ENCODE assay signal across 8 cellular contexts in the genomic region with DNA sequence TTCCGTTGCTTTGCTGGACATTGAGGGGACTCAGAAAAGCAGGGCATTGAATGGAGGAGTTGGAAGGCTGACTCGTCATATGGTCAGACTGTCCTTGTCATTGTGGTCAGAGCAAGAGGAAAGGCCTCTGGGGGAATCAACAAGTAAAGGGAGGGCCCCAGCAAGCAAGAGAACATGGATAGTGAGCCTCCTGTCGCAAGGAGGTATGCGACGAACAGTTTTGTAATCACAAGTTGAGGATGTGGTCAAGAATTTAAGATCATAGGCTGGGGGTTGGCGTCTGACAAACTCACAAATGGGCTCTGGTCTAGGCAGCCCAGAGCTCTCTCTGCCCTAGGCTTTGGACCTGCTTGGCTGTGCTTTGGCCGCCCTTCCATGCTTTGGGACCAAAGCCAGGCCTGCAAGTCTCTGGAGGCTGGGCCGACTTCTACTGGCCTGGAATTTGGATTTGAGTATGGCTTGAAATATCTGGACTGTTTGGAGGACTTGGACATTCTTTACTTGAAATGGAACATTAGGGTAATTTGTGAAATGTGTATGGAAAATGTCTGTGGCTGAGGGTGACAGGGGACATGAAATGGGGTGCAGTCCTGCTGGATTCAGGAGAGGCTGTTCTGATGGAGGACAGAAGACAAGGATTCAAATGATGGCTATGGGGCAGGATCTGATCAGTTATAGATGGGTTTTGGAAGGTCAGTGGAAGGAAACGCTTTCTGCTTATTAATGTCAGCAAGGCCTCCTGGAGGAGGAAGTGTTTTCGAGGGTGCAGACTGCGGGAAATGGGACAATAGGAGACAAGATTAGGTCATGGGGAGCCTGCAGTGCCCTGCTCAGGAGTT. TPM values are rescaled to one million over a fixed set of nuclear protein-coding genes. Genes with fewer than 3 reads are reported as not detected.
DNase-seq lines count a peak whose midpoint lies in the region; ATAC-seq, FAIRE-seq and TF ChIP-seq lines count a peak whose summit lies in the region.

No MANE protein-coding gene starts in this region.

- H3K36me3 ChIP-seq in breast epithelium (no peaks in the 10 kb centered on the region), HepG2 (replicated peaks in 1 of 2; ENCODE audit: control insufficient read depth in 1 of 2, insufficient read depth in 2 of 2, low read length in 2 of 2) (peaks cover 1 to 33% of the 10 kb centered on the region in 2 experiments; a peak in 3 of 5 replicates), testis (ENCODE audit: low read depth, missing control alignments) (no peaks in the 10 kb centered on the region)

- POLR2A ChIA-PET in HepG2 (lab: Yijun Ruan, JAX) = interaction anchor here (1.3 to 2.3 kb wide), 3 partner anchors 22 to 54 kb away, joined by 6 to 8 read pairs (median 7); no protein-coding TSS in a partner anchor

- DNase-seq in M059J (ENCODE audit: low read depth) (peak; percentile 89), breast epithelium (ENCODE audit: low spot score in 2 of 2) (peak in 1 of 2 donors; percentile 74), HepG2 (ENCODE audit: low spot score) (no peak), testis (peak; percentile 72), HT-29 (ENCODE audit: low spot score) (no peak), NCI-H187 (lab: John Stamatoyannopoulos, UW) (no peak), NCI-H2196 treated with DMSO at 0.1 percent for 48 hours (lab: John Stamatoyannopoulos, UW; ENCODE audit: unreplicated experiment) (no peak)

- H3K27me3 ChIP-seq in breast epithelium (no peaks in the 10 kb centered on the region), HepG2 (ENCODE audit: control insufficient read depth in 1 of 2, insufficient read depth in 2 of 2, low read length in 2 of 2) (no peaks in the 10 kb centered on the region; a peak in 1 of 5 replicates), testis (no peaks in the 10 kb centered on the region)

- peaks cover 23 to 45% of the 10 kb centered on the region in 2 donors for H3K4me1 ChIP-seq in breast epithelium
- peaks cover 70% of the 10 kb centered on the region for H3K4me1 ChIP-seq in HepG2 (ENCODE audit: insufficient read depth, low read length)
- H3K4me1 ChIP-seq in testis = peaks cover 63% of the 10 kb centered on the region

- H3K9me3 ChIP-seq in breast epithelium = no peaks in the 10 kb centered on the region
- no peaks in the 10 kb centered on the region for H3K9me3 ChIP-seq in HepG2 (ENCODE audit: low read length)
- no peaks in the 10 kb centered on the region for H3K9me3 ChIP-seq in testis

- H3K4me3 ChIP-seq in breast epithelium (peak overlapping the region in 2 of 3 donors; percentile 95 to 97), HepG2 (replicated peaks in 1 of 3; ENCODE audit: insufficient read depth in 1 of 3, low read depth in 2 of 3, low read length in 3 of 3) (no peak overlapping the region), testis (no peak overlapping the region)

- H3K9ac ChIP-seq in HepG2 (ENCODE audit: insufficient read depth, low read depth, low read length) = no peak overlapping the region

- FAIRE-seq in HepG2 (lab: Jason Lieb, UNC) = no peak

- peak overlapping the region; percentile 81 for H3K4me2 ChIP-seq in HepG2 (ENCODE audit: low read depth, low read length)

- TF ChIP-seq RAD21 in HepG2 (CRISPR knock-in tag; IDR thresholded peaks at IDR 0.05) = no peak

- no peak overlapping the region for H2AFZ ChIP-seq in HepG2 (ENCODE audit: low read length)

- no peak for TF ChIP-seq CTCF in breast epithelium (IDR thresholded peaks at IDR 0.05)
- TF ChIP-seq CTCF in HepG2 (CRISPR knock-in tag; IDR thresholded peaks at IDR 0.05) = no peak
- TF ChIP-seq CTCF in testis (IDR thresholded peaks at IDR 0.05) = no peak

- TF ChIP-seq EP300 in HepG2 (IDR thresholded peaks at IDR 0.05; ENCODE audit: low read depth in 2 of 2, low read length in 2 of 2) (no peak), HepG2 (CRISPR knock-in tag; IDR thresholded peaks at IDR 0.05; ENCODE audit: borderline replicate concordance) (no peak)

- CTCF ChIA-PET in HepG2 (lab: Yijun Ruan, JAX; ENCODE audit: low intra/inter-chr PET ratio, low total read pairs) = interaction anchor here (1.4 to 1.8 kb wide), 3 partner anchors 28 to 56 kb away, joined by 3 to 10 read pairs (median 4); no protein-coding TSS in a partner anchor

- TF ChIP-seq POLR2A in breast epithelium (IDR thresholded peaks at IDR 0.05) (no peak), HepG2 (IDR thresholded peaks at IDR 0.05; ENCODE audit: insufficient read depth in 1 of 2, low read depth in 2 of 2, low read length in 2 of 2) (no peak), testis (IDR thresholded peaks at IDR 0.05) (no peak)

- peaks cover 54% of the 10 kb centered on the region for H4K20me1 ChIP-seq in HepG2 (ENCODE audit: insufficient read depth, low read length)

- ATAC-seq in HepG2 = no peak
- ATAC-seq in HG03571 (IDR thresholded peaks at IDR 0.05; ENCODE audit: unreplicated experiment) = no peak

- H3K27ac ChIP-seq in breast epithelium (peak overlapping the region; percentile 98), HepG2 (ENCODE audit: extremely low read length, insufficient read depth, low read length) (peak overlapping the region; percentile 11), testis (peak overlapping the region; percentile 97 to 98)

- WGBS in HepG2 (ENCODE audit: low lambda C conversion rate) = 86% methylated on average over 10 of the region's 11 CpGs
- WGBS in testis, 2 donors = 30 to 36% methylated on average over 11 of the region's 11 CpGs

- intact Hi-C loops in breast epithelium (cut with DNase I; ENCODE audit: low total_unique reads) (no loop called here), HepG2 (cut with micrococcal nuclease; ENCODE audit: unreplicated experiment) (no loop called here), testis (cut with DNase I; ENCODE audit: low total_unique reads) (no loop called here)

- in situ Hi-C loops in HepG2 (cut with HindIII; ENCODE audit: extremely low pct_ligation_motif_present, low pct_unique_long_range_greater_than_20kb) = loop anchor here (5.0 kb wide), 1 partner anchor 34 kb away; no protein-coding TSS in a partner anchor

- H3K79me2 ChIP-seq in HepG2 (ENCODE audit: insufficient read depth, low read length) = peaks cover 71% of the 10 kb centered on the region

- BruUV-seq in HepG2 (replicated peaks; lab: Mats Ljungman, UMichigan) = no TSS peak

RNA-seq across cellular contexts. Expression of a gene that starts 19.2 kb away (rescaled TPM):
- total RNA-seq in M059J (2014; rRNA removed; shearing (Covaris generic)) = 24.3 and 44.2 TPM in 2 replicates
- total RNA-seq in breast epithelium = 10 to 100 TPM; 46.7 to 92.3 (median 74.1) TPM
- 22.1 and 26.2 TPM in 2 replicates for total RNA-seq in HepG2 (2016; rRNA removed; fragmentation: Illumina TruSeq; extraction: Trizol)
- total RNA-seq in HepG2 (2016; cell fraction: cytosol; rRNA removed; fragmentation: Illumina TruSeq; extraction: Trizol; ENCODE audit: low read depth) = 6.5 and 8.8 TPM in 2 replicates
- total RNA-seq in HepG2 (2016; cell fraction: insoluble cytoplasmic fraction; rRNA removed; fragmentation: Illumina TruSeq; extraction: Trizol) = 19.6 and 25.2 TPM in 2 replicates
- 16.4 and 18.4 TPM in 2 replicates for total RNA-seq in HepG2 (2016; cell fraction: membrane; rRNA removed; fragmentation: Illumina TruSeq; extraction: Trizol)
- 25.2 and 29.3 TPM in 2 replicates for total RNA-seq in HepG2 (2016; cell fraction: nucleus; rRNA removed; fragmentation: Illumina TruSeq; extraction: Trizol)
- polyA plus RNA-seq in HepG2 (2011; rRNA removed) = 23.8 and 35.0 TPM in 2 replicates
- 18.9 and 20.3 TPM in 2 replicates for polyA plus RNA-seq in HepG2 (2011; cell fraction: cytosol; rRNA removed)
- 67.6 and 71.1 TPM in 2 replicates for polyA plus RNA-seq in HepG2 (2011; cell fraction: nucleus; rRNA removed)
- 36.0 and 40.8 TPM in 2 replicates for polyA plus RNA-seq in HepG2 (2012)
- 2.7 and 3.1 TPM in 2 replicates for polyA plus RNA-seq in HepG2 (2016; cell fraction: cytosol; fragmentation: Illumina TruSeq; extraction: Trizol; ENCODE audit: low read depth)
- 15.4 and 18.3 TPM in 2 replicates for polyA plus RNA-seq in HepG2 (2016; cell fraction: insoluble cytoplasmic fraction; fragmentation: Illumina TruSeq; extraction: Trizol; ENCODE audit: low read depth)
- 7.8 TPM in 2 replicates for polyA plus RNA-seq in HepG2 (2016; cell fraction: membrane; fragmentation: Illumina TruSeq; extraction: Trizol; ENCODE audit: low read depth)
- polyA plus RNA-seq in HepG2 (2016; cell fraction: nucleus; fragmentation: Illumina TruSeq; extraction: Trizol; ENCODE audit: insufficient read depth, low read depth) = 29.1 and 30.9 TPM in 2 replicates
- polyA minus RNA-seq in HepG2 (2011; rRNA and poly(A)+ RNA removed; ENCODE audit: low replicate concordance) = 12.5 and 73.9 TPM in 2 replicates
- polyA minus RNA-seq in HepG2 (2011; cell fraction: cytosol; rRNA and poly(A)+ RNA removed) = 20.8 and 29.5 TPM in 2 replicates
- polyA minus RNA-seq in HepG2 (2011; cell fraction: nucleus; rRNA and poly(A)+ RNA removed) = 55.1 and 55.2 TPM in 2 replicates
- 100 to 1,000 TPM; 167 to 174 TPM for total RNA-seq in testis
- 55.0 TPM for polyA plus RNA-seq in testis (ENCODE audit: insufficient read depth, low read depth, low replicate concordance)
- 6.9 and 11.0 TPM in 2 replicates for total RNA-seq in HT-29 (2014; rRNA removed; shearing (Covaris generic))

RNA-seq across cellular contexts. Expression of a gene that starts 39.2 kb away (rescaled TPM):
- total RNA-seq in M059J (2014; rRNA removed; shearing (Covaris generic)) = 1,412 and 1,643 TPM in 2 replicates
- total RNA-seq in breast epithelium (1,000 to 10,000 TPM; 3,271 to 4,472 (median 4,011) TPM), HepG2 (2016; rRNA removed; fragmentation: Illumina TruSeq; extraction: Trizol) (2,116 and 2,466 TPM in 2 replicates), testis (1,000 to 10,000 TPM in 1 of 2 donors, 100 to 1,000 TPM in 1; 781 to 1,273 TPM)
- total RNA-seq in HepG2 (2016; cell fraction: cytosol; rRNA removed; fragmentation: Illumina TruSeq; extraction: Trizol; ENCODE audit: low read depth) = 3,305 and 3,520 TPM in 2 replicates
- 2,149 and 2,588 TPM in 2 replicates for total RNA-seq in HepG2 (2016; cell fraction: insoluble cytoplasmic fraction; rRNA removed; fragmentation: Illumina TruSeq; extraction: Trizol)
- total RNA-seq in HepG2 (2016; cell fraction: membrane; rRNA removed; fragmentation: Illumina TruSeq; extraction: Trizol) = 4,929 and 5,069 TPM in 2 replicates
- total RNA-seq in HepG2 (2016; cell fraction: nucleus; rRNA removed; fragmentation: Illumina TruSeq; extraction: Trizol) = 644 and 721 TPM in 2 replicates
- polyA plus RNA-seq in HepG2 (2011; rRNA removed) (3,058 and 3,295 TPM in 2 replicates), testis (ENCODE audit: insufficient read depth, low read depth, low replicate concordance) (1,234 TPM)
- polyA plus RNA-seq in HepG2 (2011; cell fraction: cytosol; rRNA removed) = 6,315 and 8,239 TPM in 2 replicates
- 1,184 and 1,580 TPM in 2 replicates for polyA plus RNA-seq in HepG2 (2011; cell fraction: nucleus; rRNA removed)
- polyA plus RNA-seq in HepG2 (2012) = 3,506 and 4,895 TPM in 2 replicates
- 3,347 and 3,785 TPM in 2 replicates for polyA plus RNA-seq in HepG2 (2016; cell fraction: cytosol; fragmentation: Illumina TruSeq; extraction: Trizol; ENCODE audit: low read depth)
- polyA plus RNA-seq in HepG2 (2016; cell fraction: insoluble cytoplasmic fraction; fragmentation: Illumina TruSeq; extraction: Trizol; ENCODE audit: low read depth) = 2,246 and 2,277 TPM in 2 replicates
- polyA plus RNA-seq in HepG2 (2016; cell fraction: membrane; fragmentation: Illumina TruSeq; extraction: Trizol; ENCODE audit: low read depth) = 4,452 and 4,569 TPM in 2 replicates
- polyA plus RNA-seq in HepG2 (2016; cell fraction: nucleus; fragmentation: Illumina TruSeq; extraction: Trizol; ENCODE audit: insufficient read depth, low read depth) = 1,056 and 1,136 TPM in 2 replicates
- 795 and 1,496 TPM in 2 replicates for polyA minus RNA-seq in HepG2 (2011; rRNA and poly(A)+ RNA removed; ENCODE audit: low replicate concordance)
- polyA minus RNA-seq in HepG2 (2011; cell fraction: cytosol; rRNA and poly(A)+ RNA removed) = 375 and 432 TPM in 2 replicates
- polyA minus RNA-seq in HepG2 (2011; cell fraction: nucleus; rRNA and poly(A)+ RNA removed) = 180 and 283 TPM in 2 replicates
- total RNA-seq in HT-29 (2014; rRNA removed; shearing (Covaris generic)) = 1,946 and 1,965 TPM in 2 replicates

Comparison
In these comparisons a context has a peak if more than half of its experiments do, and no peak if none do; other contexts are left out.
1. DNase-seq: peak in M059J (single experiment) and testis (single experiment); none in HepG2 (single experiment), HT-29 (single experiment), NCI-H187 (0 of 2) and NCI-H2196 treated with DMSO at 0.1 percent for 48 hours (single experiment).
2. H3K27ac ChIP-seq: peak in every context shown above with its lines; median percentile 98 in breast epithelium; 98 in testis; 11 in HepG2.
3. H3K4me3 ChIP-seq: peak in breast epithelium (2 of 3); none in HepG2 (0 of 3) and testis (0 of 2).